Comparison of ENCODE assay signal across 1 cellular context in the genomic region with DNA sequence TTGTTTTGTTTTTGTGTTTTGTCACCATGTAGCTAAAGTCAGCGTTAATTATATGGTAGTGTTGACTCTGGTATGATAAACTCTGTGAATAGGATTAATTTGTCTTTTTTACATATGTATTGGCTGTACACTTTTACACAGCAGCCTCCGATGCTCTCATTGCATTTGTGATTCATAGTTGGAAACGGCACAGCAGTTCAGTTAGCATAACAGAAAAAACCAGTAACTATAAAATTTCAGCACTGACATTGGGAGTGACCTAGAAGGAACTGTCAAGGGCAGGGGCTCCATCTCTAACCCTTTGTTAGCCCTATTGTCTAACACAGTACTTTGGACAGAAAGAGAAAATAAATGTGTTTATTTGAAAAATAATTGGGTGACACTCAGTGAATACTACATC.
TF ChIP-seq lines count a peak whose summit lies in the region.

No MANE protein-coding gene starts in this region.

TF ChIP-seq in GM23338, 12 proteins besides CTCF, POLR2A, EP300 and RAD21 (continued from another document):
- TF ChIP-seq, protein P1, sequence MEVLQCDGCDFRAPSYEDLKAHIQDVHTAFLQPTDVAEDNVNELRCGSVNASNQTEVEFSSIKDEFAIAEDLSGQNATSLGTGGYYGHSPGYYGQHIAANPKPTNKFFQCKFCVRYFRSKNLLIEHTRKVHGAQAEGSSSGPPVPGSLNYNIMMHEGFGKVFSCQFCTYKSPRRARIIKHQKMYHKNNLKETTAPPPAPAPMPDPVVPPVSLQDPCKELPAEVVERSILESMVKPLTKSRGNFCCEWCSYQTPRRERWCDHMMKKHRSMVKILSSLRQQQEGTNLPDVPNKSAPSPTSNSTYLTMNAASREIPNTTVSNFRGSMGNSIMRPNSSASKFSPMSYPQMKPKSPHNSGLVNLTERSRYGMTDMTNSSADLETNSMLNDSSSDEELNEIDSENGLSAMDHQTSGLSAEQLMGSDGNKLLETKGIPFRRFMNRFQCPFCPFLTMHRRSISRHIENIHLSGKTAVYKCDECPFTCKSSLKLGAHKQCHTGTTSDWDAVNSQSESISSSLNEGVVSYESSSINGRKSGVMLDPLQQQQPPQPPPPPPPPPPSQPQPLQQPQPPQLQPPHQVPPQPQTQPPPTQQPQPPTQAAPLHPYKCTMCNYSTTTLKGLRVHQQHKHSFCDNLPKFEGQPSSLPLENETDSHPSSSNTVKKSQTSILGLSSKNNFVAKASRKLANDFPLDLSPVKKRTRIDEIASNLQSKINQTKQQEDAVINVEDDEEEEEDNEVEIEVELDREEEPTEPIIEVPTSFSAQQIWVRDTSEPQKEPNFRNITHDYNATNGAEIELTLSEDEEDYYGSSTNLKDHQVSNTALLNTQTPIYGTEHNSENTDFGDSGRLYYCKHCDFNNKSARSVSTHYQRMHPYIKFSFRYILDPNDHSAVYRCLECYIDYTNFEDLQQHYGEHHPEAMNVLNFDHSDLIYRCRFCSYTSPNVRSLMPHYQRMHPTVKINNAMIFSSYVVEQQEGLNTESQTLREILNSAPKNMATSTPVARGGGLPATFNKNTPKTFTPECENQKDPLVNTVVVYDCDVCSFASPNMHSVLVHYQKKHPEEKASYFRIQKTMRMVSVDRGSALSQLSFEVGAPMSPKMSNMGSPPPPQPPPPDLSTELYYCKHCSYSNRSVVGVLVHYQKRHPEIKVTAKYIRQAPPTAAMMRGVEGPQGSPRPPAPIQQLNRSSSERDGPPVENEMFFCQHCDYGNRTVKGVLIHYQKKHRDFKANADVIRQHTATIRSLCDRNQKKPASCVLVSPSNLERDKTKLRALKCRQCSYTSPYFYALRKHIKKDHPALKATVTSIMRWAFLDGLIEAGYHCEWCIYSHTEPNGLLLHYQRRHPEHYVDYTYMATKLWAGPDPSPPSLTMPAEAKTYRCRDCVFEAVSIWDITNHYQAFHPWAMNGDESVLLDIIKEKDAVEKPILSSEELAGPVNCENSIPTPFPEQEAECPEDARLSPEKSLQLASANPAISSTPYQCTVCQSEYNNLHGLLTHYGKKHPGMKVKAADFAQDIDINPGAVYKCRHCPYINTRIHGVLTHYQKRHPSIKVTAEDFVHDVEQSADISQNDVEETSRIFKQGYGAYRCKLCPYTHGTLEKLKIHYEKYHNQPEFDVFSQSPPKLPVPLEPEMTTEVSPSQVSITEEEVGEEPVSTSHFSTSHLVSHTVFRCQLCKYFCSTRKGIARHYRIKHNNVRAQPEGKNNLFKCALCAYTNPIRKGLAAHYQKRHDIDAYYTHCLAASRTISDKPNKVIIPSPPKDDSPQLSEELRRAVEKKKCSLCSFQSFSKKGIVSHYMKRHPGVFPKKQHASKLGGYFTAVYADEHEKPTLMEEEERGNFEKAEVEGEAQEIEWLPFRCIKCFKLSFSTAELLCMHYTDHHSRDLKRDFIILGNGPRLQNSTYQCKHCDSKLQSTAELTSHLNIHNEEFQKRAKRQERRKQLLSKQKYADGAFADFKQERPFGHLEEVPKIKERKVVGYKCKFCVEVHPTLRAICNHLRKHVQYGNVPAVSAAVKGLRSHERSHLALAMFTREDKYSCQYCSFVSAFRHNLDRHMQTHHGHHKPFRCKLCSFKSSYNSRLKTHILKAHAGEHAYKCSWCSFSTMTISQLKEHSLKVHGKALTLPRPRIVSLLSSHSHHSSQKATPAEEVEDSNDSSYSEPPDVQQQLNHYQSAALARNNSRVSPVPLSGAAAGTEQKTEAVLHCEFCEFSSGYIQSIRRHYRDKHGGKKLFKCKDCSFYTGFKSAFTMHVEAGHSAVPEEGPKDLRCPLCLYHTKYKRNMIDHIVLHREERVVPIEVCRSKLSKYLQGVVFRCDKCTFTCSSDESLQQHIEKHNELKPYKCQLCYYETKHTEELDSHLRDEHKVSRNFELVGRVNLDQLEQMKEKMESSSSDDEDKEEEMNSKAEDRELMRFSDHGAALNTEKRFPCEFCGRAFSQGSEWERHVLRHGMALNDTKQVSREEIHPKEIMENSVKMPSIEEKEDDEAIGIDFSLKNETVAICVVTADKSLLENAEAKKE (CRISPR knock-in tag; IDR thresholded peaks at IDR 0.05), result no peak
- TF ChIP-seq EZH2 (IDR thresholded peaks at IDR 0.05; ENCODE audit: low read depth, unreplicated experiment) (no peak), CREB1 (CRISPR knock-in tag; IDR thresholded peaks at IDR 0.05; ENCODE audit: low read depth) (no peak)
- TF ChIP-seq, protein P2, sequence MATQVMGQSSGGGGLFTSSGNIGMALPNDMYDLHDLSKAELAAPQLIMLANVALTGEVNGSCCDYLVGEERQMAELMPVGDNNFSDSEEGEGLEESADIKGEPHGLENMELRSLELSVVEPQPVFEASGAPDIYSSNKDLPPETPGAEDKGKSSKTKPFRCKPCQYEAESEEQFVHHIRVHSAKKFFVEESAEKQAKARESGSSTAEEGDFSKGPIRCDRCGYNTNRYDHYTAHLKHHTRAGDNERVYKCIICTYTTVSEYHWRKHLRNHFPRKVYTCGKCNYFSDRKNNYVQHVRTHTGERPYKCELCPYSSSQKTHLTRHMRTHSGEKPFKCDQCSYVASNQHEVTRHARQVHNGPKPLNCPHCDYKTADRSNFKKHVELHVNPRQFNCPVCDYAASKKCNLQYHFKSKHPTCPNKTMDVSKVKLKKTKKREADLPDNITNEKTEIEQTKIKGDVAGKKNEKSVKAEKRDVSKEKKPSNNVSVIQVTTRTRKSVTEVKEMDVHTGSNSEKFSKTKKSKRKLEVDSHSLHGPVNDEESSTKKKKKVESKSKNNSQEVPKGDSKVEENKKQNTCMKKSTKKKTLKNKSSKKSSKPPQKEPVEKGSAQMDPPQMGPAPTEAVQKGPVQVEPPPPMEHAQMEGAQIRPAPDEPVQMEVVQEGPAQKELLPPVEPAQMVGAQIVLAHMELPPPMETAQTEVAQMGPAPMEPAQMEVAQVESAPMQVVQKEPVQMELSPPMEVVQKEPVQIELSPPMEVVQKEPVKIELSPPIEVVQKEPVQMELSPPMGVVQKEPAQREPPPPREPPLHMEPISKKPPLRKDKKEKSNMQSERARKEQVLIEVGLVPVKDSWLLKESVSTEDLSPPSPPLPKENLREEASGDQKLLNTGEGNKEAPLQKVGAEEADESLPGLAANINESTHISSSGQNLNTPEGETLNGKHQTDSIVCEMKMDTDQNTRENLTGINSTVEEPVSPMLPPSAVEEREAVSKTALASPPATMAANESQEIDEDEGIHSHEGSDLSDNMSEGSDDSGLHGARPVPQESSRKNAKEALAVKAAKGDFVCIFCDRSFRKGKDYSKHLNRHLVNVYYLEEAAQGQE (IDR thresholded peaks at IDR 0.05; ENCODE audit: unreplicated experiment), result no peak
